ENCODE assay signal across 8 cellular contexts in genomic region chr19:35267818-35268545, GRCh38. TPM values are rescaled to one million over a fixed set of nuclear protein-coding genes. Genes with fewer than 3 reads are reported as not detected.
DNase-seq lines count a peak whose midpoint lies in the region; ATAC-seq and TF ChIP-seq lines count a peak whose summit lies in the region.

No MANE protein-coding gene starts in this region.

- TF ChIP-seq CTCF in DND-41 (IDR thresholded peaks at IDR 0.05; ENCODE audit: borderline replicate concordance, extremely low read depth, low read length, poor library complexity, severe bottlenecking) (no peak), left ventricle myocardium inferior (IDR thresholded peaks at IDR 0.05; ENCODE audit: borderline replicate concordance) (no peak)

- no peaks in the 10 kb centered on the region for H3F3A ChIP-seq in GM23248 (ENCODE audit: insufficient read depth)

- intact Hi-C loops in left ventricle myocardium inferior (cut with micrococcal nuclease) = no loop called here
- intact Hi-C loops in aorta (cut with DNase I) = loop anchor here (5.0 to 10.0 kb wide), 3 partner anchors 116 to 1893 kb away; partner anchors contain the start of genes CEBPG (in 1 of the 2), FXYD5 (in 1 of the 2) and FXYD7 (in 1 of the 2)

- 0 to 2% methylated on average over 12 to 83 of the region's 105 CpGs for WGBS in GM23248 (ENCODE audit: low coverage in 1 of 2, low lambda C conversion rate in 2 of 2, missing lambda C conversion rate in 2 of 2), 2 experiments
- 0 to 1% methylated on average over 59 to 105 of the region's 105 CpGs for WGBS in aorta, 2 donors

- peaks cover 42% of the 10 kb centered on the region for H3K79me2 ChIP-seq in DND-41 (ENCODE audit: insufficient read depth, low read length)
- H3K79me2 ChIP-seq in GM23248 (ENCODE audit: insufficient read depth) = peaks cover 28% of the 10 kb centered on the region

- ATAC-seq in DND-41 (ENCODE audit: insufficient read depth, low read depth) (peak; percentile 58), aorta (ENCODE audit: low FRiP score) (peak; percentile 82)

- H3K4me1 ChIP-seq in DND-41 (ENCODE audit: insufficient read depth, low read length) (peaks cover 32% of the 10 kb centered on the region), GM23248 (ENCODE audit: insufficient read depth) (no peaks in the 10 kb centered on the region; the same call in 1 of the 2 replicates), left ventricle myocardium inferior (peaks cover 60% of the 10 kb centered on the region), aorta (ENCODE audit: control insufficient read depth in 1 of 2, insufficient read depth in 2 of 2, low read length in 2 of 2) (no peaks in the 10 kb centered on the region)

- peak overlapping the region; percentile 84 for H3K27ac ChIP-seq in DND-41 (ENCODE audit: low read length)
- peak overlapping the region; percentile 74 for H3K27ac ChIP-seq in GM23248
- H3K27ac ChIP-seq in left ventricle myocardium inferior (replicated peaks) = peak overlapping the region; percentile 99
- H3K27ac ChIP-seq in aorta (ENCODE audit: low read depth in 1 of 2, low read length in 2 of 2) = peak overlapping the region; percentile 28 to 77

- H3K27me3 ChIP-seq in DND-41 (ENCODE audit: insufficient read depth, low read length, poor library complexity) (no peaks in the 10 kb centered on the region), GM23248 (replicated peaks; ENCODE audit: insufficient read depth) (peaks cover 3% of the 10 kb centered on the region; the same call in 1 of the 2 replicates), left ventricle myocardium inferior (ENCODE audit: low read depth) (no peaks in the 10 kb centered on the region), aorta (ENCODE audit: control insufficient read depth in 1 of 2, insufficient read depth in 2 of 2, low read length in 1 of 2) (no peaks in the 10 kb centered on the region)

- peak; percentile 74 for DNase-seq in DND-41
- DNase-seq in GM23248 = peak; percentile 88
- DNase-seq in M059J (ENCODE audit: low read depth) = peak; percentile 58
- DNase-seq in T-helper 1 cell = peak; percentile 57 to 82 (median 61)
- peak; percentile 53 for DNase-seq in amniotic stem cell (lab: John Stamatoyannopoulos, UW)
- DNase-seq in left ventricle myocardium inferior = peak; percentile 83
- DNase-seq in putamen (ENCODE audit: low spot score) = peak; percentile 78
- DNase-seq in aorta = peak; percentile 83 to 90

- in situ Hi-C loops in GM23248 (cut with MboI) = no loop called here

- H3K4me3 ChIP-seq in DND-41 (ENCODE audit: low read depth in 1 of 2, low read length in 2 of 2) (peak overlapping the region; percentile 87 to 91), GM23248 (peak overlapping the region; percentile 98), left ventricle myocardium inferior (peak overlapping the region; percentile 95), aorta (ENCODE audit: low read length in 2 of 2) (peak overlapping the region; percentile 91 to 92)

- peaks cover 41% of the 10 kb centered on the region for H3K36me3 ChIP-seq in DND-41 (ENCODE audit: insufficient read depth, low read length)
- 0 out of 2 replicates have a peak, but pooled peaks cover 9% of the 10 kb centered on the region for H3K36me3 ChIP-seq in GM23248 (ENCODE audit: low read depth)
- peaks cover 24% of the 10 kb centered on the region for H3K36me3 ChIP-seq in left ventricle myocardium inferior
- peaks cover 0 to 4% of the 10 kb centered on the region in 2 donors for H3K36me3 ChIP-seq in aorta (ENCODE audit: control insufficient read depth in 1 of 2, insufficient read depth in 2 of 2, low read length in 1 of 2)

- H2AFZ ChIP-seq in DND-41 (ENCODE audit: low read depth, low read length) (peak overlapping the region; percentile 67), GM23248 (peak overlapping the region; percentile 88)

- H3K4me2 ChIP-seq in DND-41 (ENCODE audit: insufficient read depth, low read length) (peak overlapping the region; percentile 88), GM23248 (ENCODE audit: unreplicated experiment) (peak overlapping the region; percentile 95)

- H3K9ac ChIP-seq in DND-41 (ENCODE audit: low read depth, low read length) (peak overlapping the region; percentile 92), GM23248 (peak overlapping the region; percentile 96)

- H3K9me3 ChIP-seq in DND-41 (ENCODE audit: insufficient read depth, low read length, severe bottlenecking) = no peaks in the 10 kb centered on the region
- H3K9me3 ChIP-seq in GM23248 (ENCODE audit: low read depth) = no peaks in the 10 kb centered on the region
- no peaks in the 10 kb centered on the region for H3K9me3 ChIP-seq in left ventricle myocardium inferior (replicated peaks)
- no peaks in the 10 kb centered on the region for H3K9me3 ChIP-seq in aorta (ENCODE audit: control insufficient read depth, low read length)

- peaks cover 24% of the 10 kb centered on the region for H4K20me1 ChIP-seq in DND-41 (ENCODE audit: insufficient read depth, low read length)
- no peaks in the 10 kb centered on the region for H4K20me1 ChIP-seq in GM23248 (ENCODE audit: insufficient read depth)

- H3K9me2 ChIP-seq in GM23248 (ENCODE audit: insufficient read depth) = no peaks in the 10 kb centered on the region

RNA-seq across cellular contexts. Expression of gene USF2, which starts 0.8 kb away (rescaled TPM):
- 55.8 and 64.6 TPM in 2 replicates for total RNA-seq in GM23248 (2014; rRNA removed; shearing (Covaris generic))
- polyA plus RNA-seq in GM23248 (2016; fragmentation: Nextera tagmentation; extraction: Ambion mirVana) (10.4 and 10.9 TPM in 2 replicates), aorta (100 to 1,000 TPM; 101 to 148 TPM)
- total RNA-seq in M059J (2014; rRNA removed; shearing (Covaris generic)) = 38.6 and 66.5 TPM in 2 replicates
- total RNA-seq in left ventricle myocardium inferior (147 TPM), aorta (100 to 1,000 TPM in 1 of 2 donors, 10 to 100 TPM in 1; 85.3 to 107 TPM)

RNA-seq across cellular contexts. Expression of gene HAMP, which starts 14.3 kb away (rescaled TPM):
- not detected in 2 replicates for total RNA-seq in GM23248 (2014; rRNA removed; shearing (Covaris generic))
- not detected in 2 replicates for polyA plus RNA-seq in GM23248 (2016; fragmentation: Nextera tagmentation; extraction: Ambion mirVana)
- total RNA-seq in M059J (2014; rRNA removed; shearing (Covaris generic)) = not detected in 2 replicates
- total RNA-seq in left ventricle myocardium inferior = not detected
- total RNA-seq in aorta = 1 to 10 TPM in 1 of 2 donors, not detected in 1; 2.5 TPM
- polyA plus RNA-seq in aorta = not detected

RNA-seq across cellular contexts. Expression of gene LSR, which starts 19.2 kb away (rescaled TPM):
- total RNA-seq in GM23248 (2014; rRNA removed; shearing (Covaris generic)) = not detected in 2 replicates
- polyA plus RNA-seq in GM23248 (2016; fragmentation: Nextera tagmentation; extraction: Ambion mirVana) = 2.7 and 3.1 TPM in 2 replicates
- total RNA-seq in M059J (2014; rRNA removed; shearing (Covaris generic)) = 0.07 TPM in 1 of 2 replicates, not detected in the other
- 4.5 TPM for total RNA-seq in left ventricle myocardium inferior
- 10 to 100 TPM in 1 of 2 donors, 1 to 10 TPM in 1; 9.8 to 13.1 TPM for total RNA-seq in aorta
- polyA plus RNA-seq in aorta = 10 to 100 TPM in 1 of 2 donors, 1 to 10 TPM in 1; 5.8 to 12.4 TPM

RNA-seq across cellular contexts. Expression of gene MAG, which starts 24.0 kb away (rescaled TPM):
- total RNA-seq in GM23248 (2014; rRNA removed; shearing (Covaris generic)) = not detected in 2 replicates
- not detected in 2 replicates for polyA plus RNA-seq in GM23248 (2016; fragmentation: Nextera tagmentation; extraction: Ambion mirVana)
- total RNA-seq in M059J (2014; rRNA removed; shearing (Covaris generic)) = not detected in 2 replicates
- total RNA-seq in left ventricle myocardium inferior = not detected
- under 1 TPM in 1 of 2 donors, not detected in 1; 0.42 TPM for total RNA-seq in aorta
- polyA plus RNA-seq in aorta = not detected

RNA-seq across cellular contexts. Expression of gene FAM187B, which starts 39.4 kb away (rescaled TPM):
- not detected in 2 replicates for total RNA-seq in GM23248 (2014; rRNA removed; shearing (Covaris generic))
- polyA plus RNA-seq in GM23248 (2016; fragmentation: Nextera tagmentation; extraction: Ambion mirVana) = not detected in 2 replicates
- not detected in 2 replicates for total RNA-seq in M059J (2014; rRNA removed; shearing (Covaris generic))
- not detected for total RNA-seq in left ventricle myocardium inferior
- total RNA-seq in aorta = not detected
- polyA plus RNA-seq in aorta = not detected

Comparison
In these comparisons a context has a peak if more than half of its experiments do, and no peak if none do; other contexts are left out.
1. Peak in every context shown above with its lines: DNase-seq, ATAC-seq, H3K4me3 ChIP-seq and H3K27ac ChIP-seq.